9 cellular contexts compared by ENCODE assay signal in genomic region chr16:87983416-87984097, GRCh38. TPM values are rescaled to one million over a fixed set of nuclear protein-coding genes. Genes with fewer than 3 reads are reported as not detected.
DNase-seq lines count a peak whose midpoint lies in the region; ATAC-seq, FAIRE-seq and TF ChIP-seq lines count a peak whose summit lies in the region.
"Not testable (repeated sequence)": the region's sequence is repeated elsewhere in the genome, so short reads cannot be mapped to it uniquely, and the experiment has no call there.
"Had no signal": no experiment of that assay in that cellular context is flagged by ENCODE, and none has a peak within 500 bp of the region (broad histone marks: within the 10 kb centered on the region; RNA-seq: fewer than 3 reads in every experiment).

No MANE protein-coding gene starts in this region.

- not testable (repeated sequence) for H3K27ac ChIP-seq in OCI-LY7 (ENCODE audit: low read depth, low read length, poor library complexity, severe bottlenecking)

- H3K9me3 ChIP-seq in OCI-LY7 (ENCODE audit: low read length); mucosa of descending colon: not testable (repeated sequence)

- not testable (repeated sequence) for BruUV-seq in OCI-LY7 (replicated peaks; lab: Mats Ljungman, UMichigan)

- POLR2A ChIA-PET in OCI-LY7 (lab: Charles Lee) = not testable (repeated sequence)

- TF ChIP-seq POLR2A in GM12892 (IDR thresholded peaks at IDR 0.05; ENCODE audit: low read depth, low read length) = not testable (repeated sequence)

- not testable (repeated sequence) for DNase-seq in AG09319 (ENCODE audit: extremely low read depth, low read depth); GM12892 (ENCODE audit: insufficient read length); OCI-LY7 (ENCODE audit: low spot score); Right ventricle myocardium superior; mucosa of descending colon
- DNase-seq in activated T-cell treated with anti-CD3 and anti-CD28 coated beads, Interleukin-2, amount 50 U/mL, for 48 hours = peak; percentile 37 to 48
- peak; percentile 24 for DNase-seq in cerebellar cortex (ENCODE audit: low spot score)
- DNase-seq in stimulated activated CD4-positive, alpha-beta T cell treated with anti-CD3 and anti-CD28 coated beads, Interleukin-15, amount 100 ng/mL, for 48 hours (ENCODE audit: low read depth in 2 of 2) = peak; percentile 36 to 53

- peak; percentile 89 for ATAC-seq in Right ventricle myocardium superior (ENCODE audit: poor library complexity)
- ATAC-seq in mucosa of descending colon = peak; percentile 87

- not testable (repeated sequence) for H4K20me1 ChIP-seq in OCI-LY7 (ENCODE audit: insufficient read depth, low read length)

- H3K79me2 ChIP-seq in OCI-LY7 (ENCODE audit: insufficient read depth, low read depth, low read length) = not testable (repeated sequence)

- not testable (repeated sequence) for H3K4me1 ChIP-seq in OCI-LY7 (ENCODE audit: insufficient read depth, low read length, poor library complexity, severe bottlenecking); mucosa of descending colon (ENCODE audit: low read depth)

- not testable (repeated sequence) for H3K9me2 ChIP-seq in OCI-LY7 (ENCODE audit: insufficient read depth, low read length)

- not testable (repeated sequence) for H3K4me3 ChIP-seq in OCI-LY7 (ENCODE audit: low read depth, low read length, poor library complexity, severe bottlenecking); mucosa of descending colon

- H2AFZ ChIP-seq in OCI-LY7 (ENCODE audit: low read length) = not testable (repeated sequence)

- CTCF ChIA-PET in OCI-LY7 (lab: Charles Lee; ENCODE audit: unreplicated experiment) = not testable (repeated sequence)

- peak; percentile 91 for FAIRE-seq in GM12892 (lab: Jason Lieb, UNC)

- intact Hi-C loops in OCI-LY7 (cut with micrococcal nuclease; ENCODE audit: unreplicated experiment); Right ventricle myocardium superior (cut with DNase I); mucosa of descending colon (cut with DNase I, micrococcal nuclease): not testable (repeated sequence)

- not testable (repeated sequence) for H3K4me2 ChIP-seq in OCI-LY7 (ENCODE audit: low read length)

- TF ChIP-seq CTCF in AG09319 (IDR thresholded peaks at IDR 0.05; ENCODE audit: low read depth, low read length) (peak; percentile 55), OCI-LY7 (conservative IDR thresholded peaks at IDR 0.05; ENCODE audit: low read length) (peak; percentile 45)
- not testable (repeated sequence) for TF ChIP-seq CTCF in mucosa of descending colon (IDR thresholded peaks at IDR 0.05)

- peaks cover 37% of the 10 kb centered on the region; the same call in 1 of the 2 replicates for H3K36me3 ChIP-seq in OCI-LY7 (ENCODE audit: insufficient read depth, low read length)
- H3K36me3 ChIP-seq in mucosa of descending colon (ENCODE audit: low read depth) = not testable (repeated sequence)

RNA-seq across cellular contexts. Expression of gene BANP, which starts 32.3 kb away (rescaled TPM):
- polyA plus RNA-seq in GM12892 (2012; ENCODE audit: missing spikeins) = 14.5 TPM
- 37.1 and 39.6 TPM in 2 replicates for total RNA-seq in OCI-LY7 (2014; rRNA removed; shearing (Covaris generic))
- total RNA-seq in OCI-LY7 (2022) = 55.8 and 58.0 TPM in 2 replicates
- total RNA-seq in Right ventricle myocardium superior = 12.6 TPM
- total RNA-seq in mucosa of descending colon = 10 to 100 TPM; 24.4 to 36.0 (median 26.1) TPM

RNA-seq across cellular contexts. Expression of gene CA5A, which starts 47.2 kb away (rescaled TPM):
- polyA plus RNA-seq in GM12892 (2012; ENCODE audit: missing spikeins) = not detected
- total RNA-seq in OCI-LY7 (2014; rRNA removed; shearing (Covaris generic)) = not detected in 2 replicates
- total RNA-seq in OCI-LY7 (2022) (not detected in 2 replicates), Right ventricle myocardium superior (not detected), mucosa of descending colon (under 1 TPM in 2 of 3 donors, not detected in 1; 0.05 to 0.25 TPM)
- total RNA-seq: kidney had no signal
